ENCODE assay signal across 1 cellular context in genomic region chr9:74940600-74940999, GRCh38.
TF ChIP-seq lines count a peak whose summit lies in the region.

No MANE protein-coding gene starts in this region.

TF ChIP-seq in K562, 482 proteins besides CTCF, POLR2A, EP300 and RAD21:
- TF ChIP-seq STAT6 (CRISPR knock-in tag; IDR thresholded peaks at IDR 0.05) (no peak), JUNB (CRISPR knock-in tag; conservative IDR thresholded peaks at IDR 0.05) (no peak), HDAC3 (IDR thresholded peaks at IDR 0.05; ENCODE audit: borderline replicate concordance, partially characterized antibody) (no peak), ZBTB1 (CRISPR knock-in tag; IDR thresholded peaks at IDR 0.05; ENCODE audit: borderline replicate concordance, low read depth) (no peak), ZKSCAN8 (CRISPR knock-in tag; IDR thresholded peaks at IDR 0.05) (no peak), BRCA1 (IDR thresholded peaks at IDR 0.05) (no peak), BRCA1 (CRISPR knock-in tag; IDR thresholded peaks at IDR 0.05) (no peak), ESRRA (IDR thresholded peaks at IDR 0.05; ENCODE audit: borderline replicate concordance, low read depth) (no peak), NFXL1 (CRISPR knock-in tag; IDR thresholded peaks at IDR 0.05) (no peak), ZNF586 (CRISPR knock-in tag; conservative IDR thresholded peaks at IDR 0.05) (no peak), ZNF609 (CRISPR knock-in tag; IDR thresholded peaks at IDR 0.05; ENCODE audit: borderline replicate concordance) (no peak), E2F6 (IDR thresholded peaks at IDR 0.05; ENCODE audit: borderline replicate concordance in 1 of 2, extremely low read depth in 1 of 2, insufficient read depth in 1 of 2, insufficient read length in 1 of 2, low read depth in 1 of 2, low read length in 1 of 2, poor library complexity in 1 of 2, severe bottlenecking in 1 of 2) (no peak), ZFP91 (CRISPR knock-in tag; IDR thresholded peaks at IDR 0.05) (no peak)
TF ChIP-seq in K562: peak in this region for 0.
